ENCODE assay signal across 1 cellular context in the genomic region with DNA sequence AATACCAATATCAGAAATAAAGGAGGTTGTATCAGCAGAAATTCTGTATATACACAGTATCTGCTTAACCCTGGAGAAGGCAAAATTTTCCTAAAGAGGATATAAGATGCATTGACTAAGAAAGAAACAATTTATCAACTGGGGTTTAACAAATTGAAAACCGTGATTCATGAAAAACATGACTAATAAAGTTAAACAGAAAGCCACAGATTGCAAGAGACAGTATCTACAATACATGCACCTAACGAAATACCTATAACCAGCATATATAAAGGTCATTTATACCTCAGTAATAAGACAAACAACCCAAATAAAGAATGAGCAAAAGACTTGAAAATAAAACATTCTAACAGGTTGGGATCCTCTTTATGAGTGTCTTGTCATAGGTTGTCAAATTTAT.
TF ChIP-seq lines count a peak whose summit lies in the region.

No MANE protein-coding gene starts in this region.

TF ChIP-seq in GM23338, 12 proteins besides CTCF, POLR2A, EP300 and RAD21 (continued from another document):
- TF ChIP-seq, protein P1, sequence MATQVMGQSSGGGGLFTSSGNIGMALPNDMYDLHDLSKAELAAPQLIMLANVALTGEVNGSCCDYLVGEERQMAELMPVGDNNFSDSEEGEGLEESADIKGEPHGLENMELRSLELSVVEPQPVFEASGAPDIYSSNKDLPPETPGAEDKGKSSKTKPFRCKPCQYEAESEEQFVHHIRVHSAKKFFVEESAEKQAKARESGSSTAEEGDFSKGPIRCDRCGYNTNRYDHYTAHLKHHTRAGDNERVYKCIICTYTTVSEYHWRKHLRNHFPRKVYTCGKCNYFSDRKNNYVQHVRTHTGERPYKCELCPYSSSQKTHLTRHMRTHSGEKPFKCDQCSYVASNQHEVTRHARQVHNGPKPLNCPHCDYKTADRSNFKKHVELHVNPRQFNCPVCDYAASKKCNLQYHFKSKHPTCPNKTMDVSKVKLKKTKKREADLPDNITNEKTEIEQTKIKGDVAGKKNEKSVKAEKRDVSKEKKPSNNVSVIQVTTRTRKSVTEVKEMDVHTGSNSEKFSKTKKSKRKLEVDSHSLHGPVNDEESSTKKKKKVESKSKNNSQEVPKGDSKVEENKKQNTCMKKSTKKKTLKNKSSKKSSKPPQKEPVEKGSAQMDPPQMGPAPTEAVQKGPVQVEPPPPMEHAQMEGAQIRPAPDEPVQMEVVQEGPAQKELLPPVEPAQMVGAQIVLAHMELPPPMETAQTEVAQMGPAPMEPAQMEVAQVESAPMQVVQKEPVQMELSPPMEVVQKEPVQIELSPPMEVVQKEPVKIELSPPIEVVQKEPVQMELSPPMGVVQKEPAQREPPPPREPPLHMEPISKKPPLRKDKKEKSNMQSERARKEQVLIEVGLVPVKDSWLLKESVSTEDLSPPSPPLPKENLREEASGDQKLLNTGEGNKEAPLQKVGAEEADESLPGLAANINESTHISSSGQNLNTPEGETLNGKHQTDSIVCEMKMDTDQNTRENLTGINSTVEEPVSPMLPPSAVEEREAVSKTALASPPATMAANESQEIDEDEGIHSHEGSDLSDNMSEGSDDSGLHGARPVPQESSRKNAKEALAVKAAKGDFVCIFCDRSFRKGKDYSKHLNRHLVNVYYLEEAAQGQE (IDR thresholded peaks at IDR 0.05; ENCODE audit: unreplicated experiment): no peak
- TF ChIP-seq ZNF114 (CRISPR knock-in tag; IDR thresholded peaks at IDR 0.05) (no peak), NANOG (IDR thresholded peaks at IDR 0.05; ENCODE audit: borderline replicate concordance) (no peak)
